ENCODE assay signal across 11 cellular contexts in genomic region chrX:153384973-153385372, GRCh38. TPM values are rescaled to one million over a fixed set of nuclear protein-coding genes. Genes with fewer than 3 reads are reported as not detected.
"Had no signal": no experiment of that assay in that cellular context is flagged by ENCODE, and none has a peak within 500 bp of the region (broad histone marks: within the 10 kb centered on the region; RNA-seq: fewer than 3 reads in every experiment).

No MANE protein-coding gene starts in this region.

RNA-seq across cellular contexts. Expression of gene PNMA6E, which starts 16.2 kb away (rescaled TPM):
- total RNA-seq: OCI-LY7, PC-3, PC-9, Peyer's patch, Right ventricle myocardium inferior, Right ventricle myocardium superior, RPMI7951, SJCRH30, SJSA1, SK-MEL-5 had no signal
- polyA plus RNA-seq: SK-N-SH had no signal

RNA-seq across cellular contexts. Expression of gene ZFP92, which starts 26.3 kb away (rescaled TPM):
- total RNA-seq: PC-3, PC-9, RPMI7951, SJCRH30, SJSA1 had no signal
